ENCODE assay signal across 1 cellular context in genomic region chr4:181672751-181673150, GRCh38.
TF ChIP-seq lines count a peak whose summit lies in the region.

No MANE protein-coding gene starts in this region.

TF ChIP-seq in GM23338, 12 proteins besides CTCF, POLR2A, EP300 and RAD21 (continued from another document):
- TF ChIP-seq ETS1 (IDR thresholded peaks at IDR 0.05) (no peak), REST (IDR thresholded peaks at IDR 0.05; ENCODE audit: unreplicated experiment) (no peak), POLR2AphosphoS5 (IDR thresholded peaks at IDR 0.05; ENCODE audit: low read depth) (no peak), ZNF331 (CRISPR knock-in tag; IDR thresholded peaks at IDR 0.05; ENCODE audit: low read depth) (no peak)
TF ChIP-seq in GM23338: peak in this region for 0.
